Comparison of ENCODE assay signal across 8 cellular contexts in the genomic region with DNA sequence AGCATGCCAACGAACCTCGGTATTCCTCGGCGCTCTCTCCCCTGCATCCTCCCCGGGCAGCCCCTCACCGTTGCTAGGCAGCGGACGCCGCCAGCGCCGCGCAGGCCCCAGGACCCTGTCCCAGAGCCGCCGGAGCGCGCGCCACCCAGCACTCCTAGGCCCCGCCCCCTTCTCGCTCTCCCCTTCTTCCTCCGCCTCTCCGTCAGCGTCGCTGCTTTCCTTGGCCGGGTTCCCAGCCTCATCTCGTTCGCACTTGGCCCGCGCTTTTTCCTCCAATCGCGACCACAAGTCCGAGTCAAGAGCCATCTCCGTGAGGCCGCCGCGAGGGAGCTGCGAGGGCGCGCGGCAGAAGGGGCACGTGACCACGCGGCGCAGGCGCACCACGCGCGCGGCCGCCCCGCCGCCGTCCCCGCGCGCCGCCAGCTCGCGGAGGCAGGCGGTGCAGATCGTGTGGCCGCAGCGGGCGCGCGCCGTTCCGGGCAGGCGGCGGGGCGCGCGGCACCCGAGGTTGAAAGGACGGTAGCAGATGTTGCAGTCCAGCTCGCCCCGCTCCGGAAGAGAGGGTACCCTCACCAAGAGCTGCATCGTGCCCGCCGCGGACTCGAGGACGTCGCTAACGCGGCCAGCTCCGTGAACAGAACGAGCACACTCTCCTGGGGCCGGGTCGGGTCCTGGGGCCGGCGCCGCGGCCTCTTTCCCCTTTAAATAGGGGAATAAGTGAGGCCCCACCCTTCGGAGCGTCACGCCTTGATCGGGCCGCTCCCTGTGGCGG. TPM values are rescaled to one million over a fixed set of nuclear protein-coding genes. Genes with fewer than 3 reads are reported as not detected.
DNase-seq lines count a peak whose midpoint lies in the region; ATAC-seq, FAIRE-seq and TF ChIP-seq lines count a peak whose summit lies in the region.

A gene (minus strand): TSS at position 679 of the 772 bp plus-strand sequence. CDS start 94 bp downstream, at position 585.

- TF ChIP-seq CTCF in A549 (IDR thresholded peaks at IDR 0.05) = no peak
- TF ChIP-seq CTCF in kidney (IDR thresholded peaks at IDR 0.05; ENCODE audit: borderline replicate concordance, extremely low read depth, insufficient read depth) = no peak

- H3K9ac ChIP-seq in kidney (ENCODE audit: low read length in 2 of 2) = peak within 1 kb of the TSS; percentile 59 to 74

- TF ChIP-seq POLR2A in A549 (IDR thresholded peaks at IDR 0.05; ENCODE audit: low read length) (peak; percentile 86), GM18951 (IDR thresholded peaks at IDR 0.05; ENCODE audit: extremely low read depth, insufficient read depth, insufficient read length) (peak; percentile 69)

- peak within 1 kb of the TSS; percentile 89 for H3K27ac Mint-ChIP-seq in central memory CD8-positive, alpha-beta T cell (ENCODE audit: low read depth)

- no peaks in the 10 kb centered on the region for H3K9me3 Mint-ChIP-seq in central memory CD8-positive, alpha-beta T cell

- no peaks in the 10 kb centered on the region for H3K9me3 ChIP-seq in A549
- H3K9me3 ChIP-seq in kidney (ENCODE audit: control insufficient read depth in 1 of 2, low read length in 2 of 2) = no peaks in the 10 kb centered on the region

- peak within 1 kb of the TSS; percentile 88 for H3K4me2 ChIP-seq in A549

- DNase-seq in A549 (ENCODE audit: low read depth in 1 of 2, low spot score in 1 of 2) (peak; percentile 62 to 94), NCI-H345 treated with DMSO at 0.1 percent for 48 hours (lab: John Stamatoyannopoulos, UW; ENCODE audit: unreplicated experiment) (peak; percentile 79), kidney (peak; percentile 98)
- DNase-seq in central memory CD8-positive, alpha-beta T cell (ENCODE audit: low spot score in 2 of 2) = peak; percentile 71 to 75
- peak; percentile 80 to 89 (median 85) for DNase-seq in stimulated activated CD4-positive, alpha-beta T cell treated with anti-CD3 and anti-CD28 coated beads, Interleukin-12 subunit alpha, Interleukin-12 subunit beta, amount 100 ng/mL, for 48 hours (ENCODE audit: low read depth in 2 of 3, low spot score in 1 of 3)

- POLR2A ChIA-PET in A549 (lab: Yijun Ruan, JAX) = interaction anchor here (0.7 to 2.3 kb wide), 8 partner anchors 11 to 125 kb away, joined by 3 to 20 read pairs (median 6); a partner anchor contains a TSS

- ATAC-seq in A549 = peak; percentile 77 to 80
- ATAC-seq in HG03280 (IDR thresholded peaks at IDR 0.05; ENCODE audit: unreplicated experiment) = peak; percentile 74
- ATAC-seq in activated CD4-positive, CD25-positive, alpha-beta regulatory T cell treated with anti-CD3 and anti-CD28 coated beads, Interleukin-2, amount 50 U/mL, for 24 hours = peak; percentile 79 to 80
- ATAC-seq in central memory CD8-positive, alpha-beta T cell (replicated peaks; ENCODE audit: extremely low read depth, poor library complexity, severe bottlenecking) = peak; percentile 82

- peaks cover 10% of the 10 kb centered on the region for H3K36me3 Mint-ChIP-seq in central memory CD8-positive, alpha-beta T cell (ENCODE audit: insufficient read depth)

- peak within 1 kb of the TSS; percentile 86 for H3K4me3 Mint-ChIP-seq in central memory CD8-positive, alpha-beta T cell

- H3K4me1 Mint-ChIP-seq in central memory CD8-positive, alpha-beta T cell = peaks cover 21% of the 10 kb centered on the region

- H3K4me3 ChIP-seq in A549 = peak within 1 kb of the TSS; percentile 48
- peak within 1 kb of the TSS; percentile 73 to 87 for H3K4me3 ChIP-seq in kidney (ENCODE audit: low read length in 2 of 2)

- in situ Hi-C loops in GM18951 (cut with MboI; ENCODE audit: low sequenced_read_pairs, unreplicated experiment) = no loop called here

- no peak for TF ChIP-seq EP300 in A549 (IDR thresholded peaks at IDR 0.05)

- H3K4me1 ChIP-seq in A549 (peaks cover 13% of the 10 kb centered on the region), kidney (ENCODE audit: control insufficient read depth in 1 of 2, insufficient read depth in 1 of 2, low read depth in 1 of 2, low read length in 2 of 2) (peaks cover 7 to 15% of the 10 kb centered on the region in 2 donors)

- H3K36me3 ChIP-seq in kidney (ENCODE audit: control insufficient read depth in 1 of 2, insufficient read depth in 2 of 2, low read length in 2 of 2) = no peaks in the 10 kb centered on the region

- H3K27me3 Mint-ChIP-seq in central memory CD8-positive, alpha-beta T cell = no peaks in the 10 kb centered on the region

- WGBS in A549 (ENCODE audit: missing lambda C conversion rate) = 3% methylated on average over 67 of the region's 100 CpGs

- intact Hi-C loops in kidney (cut with DNase I) = no loop called here

- TF ChIP-seq RAD21 in A549 (conservative IDR thresholded peaks at IDR 0.05 in 1 of 2, IDR thresholded peaks at IDR 0.05 in 1 of 2) = no peak

- peak within 1 kb of the TSS; percentile 82 to 92 for H3K27ac ChIP-seq in A549
- peak within 1 kb of the TSS; percentile 91 to 94 for H3K27ac ChIP-seq in kidney (ENCODE audit: low read depth in 2 of 2, low read length in 2 of 2)

- FAIRE-seq in A549 (lab: Jason Lieb, UNC) = no peak
- no peak for FAIRE-seq in kidney (lab: Jason Lieb, UNC)

- CTCF ChIA-PET in A549 (lab: Yijun Ruan, JAX) = interaction anchor here (0.6 to 14.8 kb wide), 24 partner anchors 9 to 503 kb away, joined by 3 to 372 read pairs (median 4); a partner anchor contains a TSS

TF ChIP-seq in A549, 52 proteins besides CTCF, POLR2A, EP300 and RAD21 (continues in another document):
- TF ChIP-seq MAFK (IDR thresholded peaks at IDR 0.05; ENCODE audit: partially characterized antibody) = no peak
- no peak; the same call in 1 of the 2 replicates for TF ChIP-seq HEYL (CRISPR knock-in tag; IDR thresholded peaks at IDR 0.05)
- TF ChIP-seq SREBF2 (IDR thresholded peaks at IDR 0.05) = no peak
- no peak for TF ChIP-seq GATA3 (IDR thresholded peaks at IDR 0.05; ENCODE audit: borderline replicate concordance)
- no peak for TF ChIP-seq NR3C1 (IDR thresholded peaks at IDR 0.05)
- TF ChIP-seq RARB (CRISPR knock-in tag; IDR thresholded peaks at IDR 0.05) = no peak
- no peak for TF ChIP-seq FOSB (CRISPR knock-in tag; IDR thresholded peaks at IDR 0.05)
- peak; percentile 44 to 77 for TF ChIP-seq JUN (IDR thresholded peaks at IDR 0.05)
- no peak for TF ChIP-seq FOXS1 (CRISPR knock-in tag; IDR thresholded peaks at IDR 0.05)
- TF ChIP-seq KDM5A (IDR thresholded peaks at IDR 0.05) = no peak
- TF ChIP-seq, protein P1, sequence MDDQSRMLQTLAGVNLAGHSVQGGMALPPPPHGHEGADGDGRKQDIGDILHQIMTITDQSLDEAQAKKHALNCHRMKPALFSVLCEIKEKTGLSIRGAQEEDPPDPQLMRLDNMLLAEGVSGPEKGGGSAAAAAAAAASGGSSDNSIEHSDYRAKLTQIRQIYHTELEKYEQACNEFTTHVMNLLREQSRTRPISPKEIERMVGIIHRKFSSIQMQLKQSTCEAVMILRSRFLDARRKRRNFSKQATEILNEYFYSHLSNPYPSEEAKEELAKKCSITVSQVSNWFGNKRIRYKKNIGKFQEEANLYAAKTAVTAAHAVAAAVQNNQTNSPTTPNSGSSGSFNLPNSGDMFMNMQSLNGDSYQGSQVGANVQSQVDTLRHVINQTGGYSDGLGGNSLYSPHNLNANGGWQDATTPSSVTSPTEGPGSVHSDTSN (IDR thresholded peaks at IDR 0.05) = peak; percentile 57; the same call in 1 of the 2 replicates
- no peak for TF ChIP-seq RCOR1 (IDR thresholded peaks at IDR 0.05; ENCODE audit: low read depth, low read length)
- TF ChIP-seq CBX2 (IDR thresholded peaks at IDR 0.05; ENCODE audit: borderline replicate concordance, low read depth) = no peak
- TF ChIP-seq ZNF302 (CRISPR knock-in tag; IDR thresholded peaks at IDR 0.05) = 0 out of 2 replicates have a peak, but pooled peaks have one; percentile 3
- TF ChIP-seq NPAS2 (CRISPR knock-in tag; IDR thresholded peaks at IDR 0.05; ENCODE audit: borderline replicate concordance) = peak; percentile 85
- no peak for TF ChIP-seq CHD4 (IDR thresholded peaks at IDR 0.05; ENCODE audit: borderline replicate concordance)
- TF ChIP-seq ZSCAN20 (CRISPR knock-in tag; IDR thresholded peaks at IDR 0.05) = peak; percentile 86; the same call in 1 of the 2 replicates
- TF ChIP-seq, protein P2, sequence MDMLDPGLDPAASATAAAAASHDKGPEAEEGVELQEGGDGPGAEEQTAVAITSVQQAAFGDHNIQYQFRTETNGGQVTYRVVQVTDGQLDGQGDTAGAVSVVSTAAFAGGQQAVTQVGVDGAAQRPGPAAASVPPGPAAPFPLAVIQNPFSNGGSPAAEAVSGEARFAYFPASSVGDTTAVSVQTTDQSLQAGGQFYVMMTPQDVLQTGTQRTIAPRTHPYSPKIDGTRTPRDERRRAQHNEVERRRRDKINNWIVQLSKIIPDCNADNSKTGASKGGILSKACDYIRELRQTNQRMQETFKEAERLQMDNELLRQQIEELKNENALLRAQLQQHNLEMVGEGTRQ (IDR thresholded peaks at IDR 0.05) = peak; percentile 91
- no peak; the same call in none of the 2 replicates for TF ChIP-seq EHF (CRISPR knock-in tag; IDR thresholded peaks at IDR 0.05)
- TF ChIP-seq NFE2L2 (conservative IDR thresholded peaks at IDR 0.05; ENCODE audit: low read length) = no peak
- 0 out of 2 replicates have a peak, but pooled peaks have one; percentile 23 for TF ChIP-seq RFX5 (IDR thresholded peaks at IDR 0.05)
- TF ChIP-seq, protein P3, sequence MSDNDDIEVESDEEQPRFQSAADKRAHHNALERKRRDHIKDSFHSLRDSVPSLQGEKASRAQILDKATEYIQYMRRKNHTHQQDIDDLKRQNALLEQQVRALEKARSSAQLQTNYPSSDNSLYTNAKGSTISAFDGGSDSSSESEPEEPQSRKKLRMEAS (IDR thresholded peaks at IDR 0.05) = peak; percentile 99
- no peak for TF ChIP-seq KDM1A (IDR thresholded peaks at IDR 0.05; ENCODE audit: low read depth)
- peak; percentile 81 for TF ChIP-seq HOXB13 (CRISPR knock-in tag; IDR thresholded peaks at IDR 0.05; ENCODE audit: low read depth)
- TF ChIP-seq HDAC2 (IDR thresholded peaks at IDR 0.05) = no peak
- TF ChIP-seq EHMT2 (IDR thresholded peaks at IDR 0.05; ENCODE audit: low read depth) = no peak
- TF ChIP-seq CEBPB (IDR thresholded peaks at IDR 0.05) = no peak
- TF ChIP-seq TP53 (CRISPR knock-in tag; IDR thresholded peaks at IDR 0.05) = peak; percentile 85

RNA-seq across cellular contexts. Expression of the gene that starts here (rescaled TPM):
- polyA plus RNA-seq in A549 (2011; rRNA removed) (2.1 and 2.4 TPM in 2 replicates), A549 (2017; fragmentation: RNase III; extraction: RNeasy Plus Mini Kit Qiagen cat#74134 plus additional on column Dnase treatment) (1.7 to 4.1 TPM (median 3.7 TPM) in 3 replicates), kidney (ENCODE audit: insufficient read depth, low read depth, low replicate concordance) (2.5 TPM)
- 3.2 and 6.1 TPM in 2 replicates for polyA plus RNA-seq in A549 (2012; cell fraction: cytosol; rRNA removed)
- polyA plus RNA-seq in A549 (2012; cell fraction: nucleus; rRNA removed) = 3.4 and 3.5 TPM in 2 replicates
- polyA minus RNA-seq in A549 (2011; rRNA and poly(A)+ RNA removed) = 0.62 and 0.63 TPM in 2 replicates
- total RNA-seq in kidney = 2.5 TPM

Comparison
In these comparisons a context has a peak if more than half of its experiments do, and no peak if none do; other contexts are left out.
1. Peak in every context shown above with its lines: DNase-seq, ATAC-seq, H3K4me3 ChIP-seq and H3K27ac ChIP-seq.